ENCODE assay signal across 1 cellular context in the genomic region with DNA sequence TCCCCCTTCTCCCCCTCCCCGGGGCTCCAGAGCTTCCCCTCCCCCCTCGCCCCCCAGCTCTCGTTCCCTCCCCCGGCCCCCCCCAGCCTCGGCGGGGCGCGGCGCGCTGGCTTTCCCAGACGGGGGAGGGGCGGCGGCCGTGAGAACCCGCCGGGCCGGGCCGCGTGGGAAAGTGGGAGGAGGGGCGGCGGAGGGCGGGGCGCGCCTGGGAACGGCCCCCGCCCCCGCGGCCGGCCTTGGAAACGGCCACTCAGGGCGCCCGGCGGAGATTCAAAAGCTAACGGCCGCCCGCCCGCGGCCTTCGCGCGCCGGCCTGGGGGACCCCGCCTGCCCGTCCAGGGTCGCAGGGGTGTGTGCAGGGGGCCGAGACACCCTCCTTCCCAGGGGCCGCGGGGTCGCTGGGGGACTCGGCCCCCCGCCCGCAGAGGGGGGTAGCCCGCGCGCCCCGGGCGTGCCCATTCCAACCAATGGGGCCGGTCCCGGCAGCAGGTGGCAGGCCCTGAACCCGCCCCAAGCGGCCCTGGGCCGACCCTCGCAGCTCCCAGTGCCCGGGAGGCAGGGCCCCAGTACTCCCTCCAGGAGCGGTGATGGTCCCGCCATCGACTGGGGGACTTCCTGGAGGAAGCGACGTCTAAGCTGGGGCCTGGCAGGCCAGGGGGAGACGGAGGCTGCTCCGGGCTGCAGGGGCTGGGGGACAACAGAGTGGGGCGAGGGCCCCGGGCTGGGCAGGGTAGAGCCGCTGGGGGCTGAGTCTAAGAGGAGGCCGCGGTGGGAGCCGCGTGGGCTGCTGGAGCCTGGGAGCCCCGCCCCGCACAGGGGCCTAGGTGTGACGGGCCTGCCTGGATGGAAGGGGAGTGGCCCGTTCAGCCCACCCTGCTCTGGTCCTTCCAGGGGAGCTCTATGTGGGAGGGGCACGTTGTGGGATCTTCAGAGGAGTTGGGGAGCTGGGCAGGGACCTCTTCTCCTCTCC.
TF ChIP-seq lines count a peak whose summit lies in the region.

No MANE protein-coding gene starts in this region.

TF ChIP-seq in GM12878, 131 proteins besides CTCF, POLR2A, EP300 and RAD21 (continued from another document and continues in another):
- TF ChIP-seq, protein P1, sequence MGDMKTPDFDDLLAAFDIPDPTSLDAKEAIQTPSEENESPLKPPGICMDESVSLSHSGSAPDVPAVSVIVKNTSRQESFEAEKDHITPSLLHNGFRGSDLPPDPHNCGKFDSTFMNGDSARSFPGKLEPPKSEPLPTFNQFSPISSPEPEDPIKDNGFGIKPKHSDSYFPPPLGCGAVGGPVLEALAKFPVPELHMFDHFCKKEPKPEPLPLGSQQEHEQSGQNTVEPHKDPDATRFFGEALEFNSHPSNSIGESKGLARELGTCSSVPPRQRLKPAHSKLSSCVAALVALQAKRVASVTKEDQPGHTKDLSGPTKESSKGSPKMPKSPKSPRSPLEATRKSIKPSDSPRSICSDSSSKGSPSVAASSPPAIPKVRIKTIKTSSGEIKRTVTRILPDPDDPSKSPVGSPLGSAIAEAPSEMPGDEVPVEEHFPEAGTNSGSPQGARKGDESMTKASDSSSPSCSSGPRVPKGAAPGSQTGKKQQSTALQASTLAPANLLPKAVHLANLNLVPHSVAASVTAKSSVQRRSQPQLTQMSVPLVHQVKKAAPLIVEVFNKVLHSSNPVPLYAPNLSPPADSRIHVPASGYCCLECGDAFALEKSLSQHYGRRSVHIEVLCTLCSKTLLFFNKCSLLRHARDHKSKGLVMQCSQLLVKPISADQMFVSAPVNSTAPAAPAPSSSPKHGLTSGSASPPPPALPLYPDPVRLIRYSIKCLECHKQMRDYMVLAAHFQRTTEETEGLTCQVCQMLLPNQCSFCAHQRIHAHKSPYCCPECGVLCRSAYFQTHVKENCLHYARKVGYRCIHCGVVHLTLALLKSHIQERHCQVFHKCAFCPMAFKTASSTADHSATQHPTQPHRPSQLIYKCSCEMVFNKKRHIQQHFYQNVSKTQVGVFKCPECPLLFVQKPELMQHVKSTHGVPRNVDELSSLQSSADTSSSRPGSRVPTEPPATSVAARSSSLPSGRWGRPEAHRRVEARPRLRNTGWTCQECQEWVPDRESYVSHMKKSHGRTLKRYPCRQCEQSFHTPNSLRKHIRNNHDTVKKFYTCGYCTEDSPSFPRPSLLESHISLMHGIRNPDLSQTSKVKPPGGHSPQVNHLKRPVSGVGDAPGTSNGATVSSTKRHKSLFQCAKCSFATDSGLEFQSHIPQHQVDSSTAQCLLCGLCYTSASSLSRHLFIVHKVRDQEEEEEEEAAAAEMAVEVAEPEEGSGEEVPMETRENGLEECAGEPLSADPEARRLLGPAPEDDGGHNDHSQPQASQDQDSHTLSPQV (IDR thresholded peaks at IDR 0.05): no peak
- TF ChIP-seq STAT1 (conservative IDR thresholded peaks at IDR 0.05) (no peak), YY1 (IDR thresholded peaks at IDR 0.05; ENCODE audit: low read depth, low read length) (no peak), ZNF384 (IDR thresholded peaks at IDR 0.05; ENCODE audit: borderline replicate concordance, low read depth, low read length) (no peak), NFYA (IDR thresholded peaks at IDR 0.05; ENCODE audit: borderline replicate concordance, low read depth, low read length) (no peak), BRCA1 (IDR thresholded peaks at IDR 0.05; ENCODE audit: low read depth, low read length) (no peak), SUPT20H (IDR thresholded peaks at IDR 0.05; ENCODE audit: borderline replicate concordance, control insufficient read depth, low read depth, low read length) (no peak), EED (IDR thresholded peaks at IDR 0.05; ENCODE audit: low read depth) (no peak), ZNF274 (IDR thresholded peaks at IDR 0.05; ENCODE audit: insufficient read depth, insufficient read length) (no peak), LARP7 (IDR thresholded peaks at IDR 0.05) (peak; percentile 75), CREB1 (IDR thresholded peaks at IDR 0.05; ENCODE audit: low read depth) (no peak), CEBPB (IDR thresholded peaks at IDR 0.05; ENCODE audit: borderline replicate concordance in 1 of 2, low read depth in 2 of 2, low read length in 2 of 2) (no peak), BHLHE40 (IDR thresholded peaks at IDR 0.05; ENCODE audit: borderline replicate concordance in 1 of 2, low read depth in 2 of 2, low read length in 1 of 2) (peak; percentile 22 to 63; a peak in 2 of 4 replicates), ESRRA (IDR thresholded peaks at IDR 0.05; ENCODE audit: low read length) (no peak), EZH2 (IDR thresholded peaks at IDR 0.05; ENCODE audit: borderline replicate concordance, control insufficient read depth, low read depth, low read length) (no peak), CBX5 (IDR thresholded peaks at IDR 0.05; ENCODE audit: low read depth) (no peak), JUNB (IDR thresholded peaks at IDR 0.05) (no peak), EGR1 (IDR thresholded peaks at IDR 0.05; ENCODE audit: borderline replicate concordance in 1 of 2, low read depth in 2 of 2, low read length in 2 of 2) (peak in 1 of 2 experiments; percentile 89; a peak in 2 of 3 replicates), ASH2L (IDR thresholded peaks at IDR 0.05; ENCODE audit: borderline replicate concordance, low read depth) (no peak), MEF2B (IDR thresholded peaks at IDR 0.05; ENCODE audit: partially characterized antibody, poor library complexity, severe bottlenecking) (peak; percentile 40), ZNF217 (IDR thresholded peaks at IDR 0.05) (peak; percentile 76; the same call in 1 of the 2 replicates), CBFB (IDR thresholded peaks at IDR 0.05; ENCODE audit: low read depth) (no peak), SREBF2 (IDR thresholded peaks at IDR 0.05; ENCODE audit: low read length) (no peak), BCL11A (IDR thresholded peaks at IDR 0.05; ENCODE audit: low read depth, low read length) (no peak), MTA2 (IDR thresholded peaks at IDR 0.05; ENCODE audit: low read depth) (no peak), SUZ12 (IDR thresholded peaks at IDR 0.05; ENCODE audit: unreplicated experiment) (no peak), NFXL1 (IDR thresholded peaks at IDR 0.05; ENCODE audit: borderline replicate concordance) (no peak), ZNF207 (IDR thresholded peaks at IDR 0.05; ENCODE audit: borderline replicate concordance) (no peak)
- TF ChIP-seq, protein P2, sequence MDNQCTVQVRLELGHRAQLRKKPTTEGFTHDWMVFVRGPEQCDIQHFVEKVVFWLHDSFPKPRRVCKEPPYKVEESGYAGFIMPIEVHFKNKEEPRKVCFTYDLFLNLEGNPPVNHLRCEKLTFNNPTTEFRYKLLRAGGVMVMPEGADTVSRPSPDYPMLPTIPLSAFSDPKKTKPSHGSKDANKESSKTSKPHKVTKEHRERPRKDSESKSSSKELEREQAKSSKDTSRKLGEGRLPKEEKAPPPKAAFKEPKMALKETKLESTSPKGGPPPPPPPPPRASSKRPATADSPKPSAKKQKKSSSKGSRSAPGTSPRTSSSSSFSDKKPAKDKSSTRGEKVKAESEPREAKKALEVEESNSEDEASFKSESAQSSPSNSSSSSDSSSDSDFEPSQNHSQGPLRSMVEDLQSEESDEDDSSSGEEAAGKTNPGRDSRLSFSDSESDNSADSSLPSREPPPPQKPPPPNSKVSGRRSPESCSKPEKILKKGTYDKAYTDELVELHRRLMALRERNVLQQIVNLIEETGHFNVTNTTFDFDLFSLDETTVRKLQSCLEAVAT (IDR thresholded peaks at IDR 0.05): 0 out of 2 replicates have a peak, but pooled peaks have one; percentile 27
- TF ChIP-seq, protein P3, sequence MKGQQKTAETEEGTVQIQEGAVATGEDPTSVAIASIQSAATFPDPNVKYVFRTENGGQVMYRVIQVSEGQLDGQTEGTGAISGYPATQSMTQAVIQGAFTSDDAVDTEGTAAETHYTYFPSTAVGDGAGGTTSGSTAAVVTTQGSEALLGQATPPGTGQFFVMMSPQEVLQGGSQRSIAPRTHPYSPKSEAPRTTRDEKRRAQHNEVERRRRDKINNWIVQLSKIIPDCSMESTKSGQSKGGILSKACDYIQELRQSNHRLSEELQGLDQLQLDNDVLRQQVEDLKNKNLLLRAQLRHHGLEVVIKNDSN (IDR thresholded peaks at IDR 0.05; ENCODE audit: borderline replicate concordance, extremely low read length, insufficient read depth, low read depth, low read length): no peak
- TF ChIP-seq, protein P4, sequence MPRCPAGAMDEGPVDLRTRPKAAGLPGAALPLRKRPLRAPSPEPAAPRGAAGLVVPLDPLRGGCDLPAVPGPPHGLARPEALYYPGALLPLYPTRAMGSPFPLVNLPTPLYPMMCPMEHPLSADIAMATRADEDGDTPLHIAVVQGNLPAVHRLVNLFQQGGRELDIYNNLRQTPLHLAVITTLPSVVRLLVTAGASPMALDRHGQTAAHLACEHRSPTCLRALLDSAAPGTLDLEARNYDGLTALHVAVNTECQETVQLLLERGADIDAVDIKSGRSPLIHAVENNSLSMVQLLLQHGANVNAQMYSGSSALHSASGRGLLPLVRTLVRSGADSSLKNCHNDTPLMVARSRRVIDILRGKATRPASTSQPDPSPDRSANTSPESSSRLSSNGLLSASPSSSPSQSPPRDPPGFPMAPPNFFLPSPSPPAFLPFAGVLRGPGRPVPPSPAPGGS (IDR thresholded peaks at IDR 0.05; ENCODE audit: borderline replicate concordance, insufficient read depth, low read depth, low read length, poor library complexity, severe bottlenecking): peak; percentile 88
- TF ChIP-seq, protein P5, sequence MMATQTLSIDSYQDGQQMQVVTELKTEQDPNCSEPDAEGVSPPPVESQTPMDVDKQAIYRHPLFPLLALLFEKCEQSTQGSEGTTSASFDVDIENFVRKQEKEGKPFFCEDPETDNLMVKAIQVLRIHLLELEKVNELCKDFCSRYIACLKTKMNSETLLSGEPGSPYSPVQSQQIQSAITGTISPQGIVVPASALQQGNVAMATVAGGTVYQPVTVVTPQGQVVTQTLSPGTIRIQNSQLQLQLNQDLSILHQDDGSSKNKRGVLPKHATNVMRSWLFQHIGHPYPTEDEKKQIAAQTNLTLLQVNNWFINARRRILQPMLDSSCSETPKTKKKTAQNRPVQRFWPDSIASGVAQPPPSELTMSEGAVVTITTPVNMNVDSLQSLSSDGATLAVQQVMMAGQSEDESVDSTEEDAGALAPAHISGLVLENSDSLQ (IDR thresholded peaks at IDR 0.05): peak; percentile 30; the same call in 1 of the 2 replicates
- TF ChIP-seq, protein P6, sequence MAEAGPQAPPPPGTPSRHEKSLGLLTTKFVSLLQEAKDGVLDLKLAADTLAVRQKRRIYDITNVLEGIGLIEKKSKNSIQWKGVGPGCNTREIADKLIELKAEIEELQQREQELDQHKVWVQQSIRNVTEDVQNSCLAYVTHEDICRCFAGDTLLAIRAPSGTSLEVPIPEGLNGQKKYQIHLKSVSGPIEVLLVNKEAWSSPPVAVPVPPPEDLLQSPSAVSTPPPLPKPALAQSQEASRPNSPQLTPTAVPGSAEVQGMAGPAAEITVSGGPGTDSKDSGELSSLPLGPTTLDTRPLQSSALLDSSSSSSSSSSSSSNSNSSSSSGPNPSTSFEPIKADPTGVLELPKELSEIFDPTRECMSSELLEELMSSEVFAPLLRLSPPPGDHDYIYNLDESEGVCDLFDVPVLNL (IDR thresholded peaks at IDR 0.05; ENCODE audit: low read depth, low read length): peak; percentile 83
- TF ChIP-seq, protein P7, sequence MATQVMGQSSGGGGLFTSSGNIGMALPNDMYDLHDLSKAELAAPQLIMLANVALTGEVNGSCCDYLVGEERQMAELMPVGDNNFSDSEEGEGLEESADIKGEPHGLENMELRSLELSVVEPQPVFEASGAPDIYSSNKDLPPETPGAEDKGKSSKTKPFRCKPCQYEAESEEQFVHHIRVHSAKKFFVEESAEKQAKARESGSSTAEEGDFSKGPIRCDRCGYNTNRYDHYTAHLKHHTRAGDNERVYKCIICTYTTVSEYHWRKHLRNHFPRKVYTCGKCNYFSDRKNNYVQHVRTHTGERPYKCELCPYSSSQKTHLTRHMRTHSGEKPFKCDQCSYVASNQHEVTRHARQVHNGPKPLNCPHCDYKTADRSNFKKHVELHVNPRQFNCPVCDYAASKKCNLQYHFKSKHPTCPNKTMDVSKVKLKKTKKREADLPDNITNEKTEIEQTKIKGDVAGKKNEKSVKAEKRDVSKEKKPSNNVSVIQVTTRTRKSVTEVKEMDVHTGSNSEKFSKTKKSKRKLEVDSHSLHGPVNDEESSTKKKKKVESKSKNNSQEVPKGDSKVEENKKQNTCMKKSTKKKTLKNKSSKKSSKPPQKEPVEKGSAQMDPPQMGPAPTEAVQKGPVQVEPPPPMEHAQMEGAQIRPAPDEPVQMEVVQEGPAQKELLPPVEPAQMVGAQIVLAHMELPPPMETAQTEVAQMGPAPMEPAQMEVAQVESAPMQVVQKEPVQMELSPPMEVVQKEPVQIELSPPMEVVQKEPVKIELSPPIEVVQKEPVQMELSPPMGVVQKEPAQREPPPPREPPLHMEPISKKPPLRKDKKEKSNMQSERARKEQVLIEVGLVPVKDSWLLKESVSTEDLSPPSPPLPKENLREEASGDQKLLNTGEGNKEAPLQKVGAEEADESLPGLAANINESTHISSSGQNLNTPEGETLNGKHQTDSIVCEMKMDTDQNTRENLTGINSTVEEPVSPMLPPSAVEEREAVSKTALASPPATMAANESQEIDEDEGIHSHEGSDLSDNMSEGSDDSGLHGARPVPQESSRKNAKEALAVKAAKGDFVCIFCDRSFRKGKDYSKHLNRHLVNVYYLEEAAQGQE (IDR thresholded peaks at IDR 0.05; ENCODE audit: low read depth, low read length): no peak
- TF ChIP-seq, protein P8, sequence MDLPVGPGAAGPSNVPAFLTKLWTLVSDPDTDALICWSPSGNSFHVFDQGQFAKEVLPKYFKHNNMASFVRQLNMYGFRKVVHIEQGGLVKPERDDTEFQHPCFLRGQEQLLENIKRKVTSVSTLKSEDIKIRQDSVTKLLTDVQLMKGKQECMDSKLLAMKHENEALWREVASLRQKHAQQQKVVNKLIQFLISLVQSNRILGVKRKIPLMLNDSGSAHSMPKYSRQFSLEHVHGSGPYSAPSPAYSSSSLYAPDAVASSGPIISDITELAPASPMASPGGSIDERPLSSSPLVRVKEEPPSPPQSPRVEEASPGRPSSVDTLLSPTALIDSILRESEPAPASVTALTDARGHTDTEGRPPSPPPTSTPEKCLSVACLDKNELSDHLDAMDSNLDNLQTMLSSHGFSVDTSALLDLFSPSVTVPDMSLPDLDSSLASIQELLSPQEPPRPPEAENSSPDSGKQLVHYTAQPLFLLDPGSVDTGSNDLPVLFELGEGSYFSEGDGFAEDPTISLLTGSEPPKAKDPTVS (IDR thresholded peaks at IDR 0.05; ENCODE audit: low read depth, low read length): no peak
- TF ChIP-seq, protein P9, sequence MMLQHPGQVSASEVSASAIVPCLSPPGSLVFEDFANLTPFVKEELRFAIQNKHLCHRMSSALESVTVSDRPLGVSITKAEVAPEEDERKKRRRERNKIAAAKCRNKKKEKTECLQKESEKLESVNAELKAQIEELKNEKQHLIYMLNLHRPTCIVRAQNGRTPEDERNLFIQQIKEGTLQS (IDR thresholded peaks at IDR 0.05; ENCODE audit: borderline replicate concordance, extremely low read depth, low read depth, low read length): no peak
- TF ChIP-seq, protein P10, sequence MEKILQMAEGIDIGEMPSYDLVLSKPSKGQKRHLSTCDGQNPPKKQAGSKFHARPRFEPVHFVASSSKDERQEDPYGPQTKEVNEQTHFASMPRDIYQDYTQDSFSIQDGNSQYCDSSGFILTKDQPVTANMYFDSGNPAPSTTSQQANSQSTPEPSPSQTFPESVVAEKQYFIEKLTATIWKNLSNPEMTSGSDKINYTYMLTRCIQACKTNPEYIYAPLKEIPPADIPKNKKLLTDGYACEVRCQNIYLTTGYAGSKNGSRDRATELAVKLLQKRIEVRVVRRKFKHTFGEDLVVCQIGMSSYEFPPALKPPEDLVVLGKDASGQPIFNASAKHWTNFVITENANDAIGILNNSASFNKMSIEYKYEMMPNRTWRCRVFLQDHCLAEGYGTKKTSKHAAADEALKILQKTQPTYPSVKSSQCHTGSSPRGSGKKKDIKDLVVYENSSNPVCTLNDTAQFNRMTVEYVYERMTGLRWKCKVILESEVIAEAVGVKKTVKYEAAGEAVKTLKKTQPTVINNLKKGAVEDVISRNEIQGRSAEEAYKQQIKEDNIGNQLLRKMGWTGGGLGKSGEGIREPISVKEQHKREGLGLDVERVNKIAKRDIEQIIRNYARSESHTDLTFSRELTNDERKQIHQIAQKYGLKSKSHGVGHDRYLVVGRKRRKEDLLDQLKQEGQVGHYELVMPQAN (conservative IDR thresholded peaks at IDR 0.05): peak; percentile 82
